In the genomic region with DNA sequence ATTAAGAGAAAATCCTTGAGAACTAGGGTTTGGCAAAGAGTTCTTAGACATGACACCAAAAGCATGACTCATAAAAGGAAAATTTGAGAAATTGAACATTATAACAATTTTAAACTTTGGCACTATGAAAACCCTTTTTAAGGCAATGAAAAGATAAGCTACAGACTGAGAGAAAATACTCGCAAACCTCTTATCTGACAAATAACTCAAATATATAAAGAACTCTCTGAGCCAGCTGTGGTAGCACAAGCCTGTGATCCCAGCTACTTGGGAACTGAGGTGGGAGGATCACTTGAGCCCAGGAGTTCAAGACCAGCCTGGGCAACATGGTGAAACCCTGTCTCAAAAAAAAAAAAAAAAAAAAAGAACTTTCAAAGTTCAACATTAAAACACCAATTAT, we compare ENCODE assay signal across 20 cellular contexts.
"Had no signal": no experiment of that assay in that cellular context is flagged by ENCODE, and none has a peak within 500 bp of the region (broad histone marks: within the 10 kb centered on the region; RNA-seq: fewer than 3 reads in every experiment).

No MANE protein-coding gene starts in this region.

- H3K36me3 ChIP-seq: adrenal gland, breast epithelium, left lung, spleen, thoracic aorta, upper lobe of left lung had no signal

- H3K27ac ChIP-seq: adrenal gland, breast epithelium, epithelial cell of prostate, left lung, spleen, thoracic aorta, upper lobe of left lung had no signal

- H3K36me3 Mint-ChIP-seq: activated naive CD4-positive, alpha-beta T cell treated with anti-CD3 and anti-CD28 coated beads, Interleukin-2, amount 50 U/mL, for 24 hours had no signal

- H3K9me3 ChIP-seq: adrenal gland, thoracic aorta had no signal

- H3K27ac Mint-ChIP-seq: activated naive CD4-positive, alpha-beta T cell treated with anti-CD3 and anti-CD28 coated beads, Interleukin-2, amount 50 U/mL, for 24 hours had no signal

- H3K4me1 ChIP-seq: adrenal gland, breast epithelium, left lung, spleen, upper lobe of left lung had no signal

- DNase-seq: activated CD4-positive, alpha-beta T cell treated with anti-CD3 and anti-CD28 coated beads for 1 hour; activated CD4-positive, alpha-beta T cell treated with anti-CD3 and anti-CD28 coated beads, Interleukin-2, amount 50 U/mL, for 1 hour; activated gamma-delta T cell treated with Interleukin-2 at 50 U/mL for 16 hours; activated T-cell treated with anti-CD3 and anti-CD28 coated beads, Interleukin-2, amount 50 U/mL, for 1 hour; adrenal gland; cortex of kidney; foreskin fibroblast; left lung; naive B cell; occipital lobe; spleen; stimulated activated CD4-positive, alpha-beta T cell treated with anti-CD3 and anti-CD28 coated beads, Interleukin-4, amount 100 ng/mL, for 1 hour; stimulated activated naive CD4-positive, alpha-beta T cell; T-helper 1 cell; upper lobe of left lung had no signal

- H3K4me1 Mint-ChIP-seq: activated naive CD4-positive, alpha-beta T cell treated with anti-CD3 and anti-CD28 coated beads, Interleukin-2, amount 50 U/mL, for 24 hours; naive B cell had no signal

- H3K4me3 ChIP-seq: adrenal gland, breast epithelium, left lung, lung, spleen, thoracic aorta, upper lobe of left lung had no signal

- H3K27me3 ChIP-seq: adrenal gland, breast epithelium, upper lobe of left lung had no signal

- ATAC-seq: left lung had no signal

- H3K4me3 Mint-ChIP-seq: activated naive CD4-positive, alpha-beta T cell treated with anti-CD3 and anti-CD28 coated beads, Interleukin-2, amount 50 U/mL, for 24 hours; naive B cell had no signal
